In the genomic region with DNA sequence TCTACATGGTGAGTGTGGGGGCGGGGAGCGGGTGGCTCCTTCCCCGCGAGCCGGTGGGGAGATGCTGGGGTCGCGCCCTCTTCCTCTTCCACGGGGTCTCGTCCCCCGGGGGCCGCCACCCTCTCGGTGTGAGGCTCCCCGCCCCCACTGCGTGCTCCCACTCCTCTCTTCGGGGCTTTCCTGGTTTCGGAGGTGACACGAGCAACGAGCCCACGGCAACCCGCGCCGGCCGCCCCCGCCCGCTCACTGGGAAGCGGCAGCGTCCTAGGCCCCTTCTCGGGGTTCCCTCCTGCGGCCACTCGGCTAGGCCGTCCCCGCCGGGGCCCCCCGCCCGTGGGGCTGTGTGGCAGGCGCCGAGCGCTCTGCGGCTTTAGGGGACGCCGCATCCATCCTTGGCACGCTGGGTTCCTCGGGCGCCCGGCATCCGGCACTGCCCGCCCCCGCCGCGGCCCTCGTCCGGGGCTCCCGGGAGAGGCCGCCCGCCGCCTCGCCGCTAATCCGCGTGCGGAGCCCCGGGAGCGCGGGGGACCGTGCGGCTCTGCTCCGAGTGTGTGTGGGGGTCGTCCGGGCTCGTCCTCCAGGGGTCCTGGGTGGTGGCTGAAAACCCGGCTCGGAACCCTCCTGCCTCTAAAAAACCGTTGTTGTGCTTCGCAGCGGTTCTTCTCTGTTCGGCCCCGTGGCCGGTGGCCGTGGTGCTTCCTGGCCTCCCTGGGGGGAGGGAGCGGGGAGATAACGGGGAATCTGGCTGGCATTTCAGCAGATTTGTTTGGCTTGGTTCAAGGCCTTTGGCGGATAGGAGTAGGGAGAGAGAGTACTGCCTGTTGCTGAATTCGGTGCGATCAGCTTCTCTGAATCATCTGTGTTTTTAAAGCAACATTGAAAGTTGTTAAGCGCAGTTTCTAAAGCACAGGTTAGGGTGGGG, we compare ENCODE assay signal across 7 cellular contexts. TPM values are rescaled to one million over a fixed set of nuclear protein-coding genes. Genes with fewer than 3 reads are reported as not detected.
A peak's percentile ranks its signal among the peaks of the same experiment; 100 is the strongest.
DNase-seq lines count a peak whose midpoint lies in the region; ATAC-seq and TF ChIP-seq lines count a peak whose summit lies in the region.

No MANE protein-coding gene starts in this region.

- peak overlapping the region; percentile 97 for H3K4me3 ChIP-seq in effector memory CD4-positive, alpha-beta T cell (ENCODE audit: insufficient read depth, low read depth, low read length, poor library complexity, severe bottlenecking)
- H3K4me3 ChIP-seq in lower leg skin (ENCODE audit: low read depth, poor library complexity, severe bottlenecking), result peak overlapping the region; percentile 90

- H3K4me1 Mint-ChIP-seq in activated CD8-positive, alpha-beta T cell treated with anti-CD3 and anti-CD28 coated beads, Interleukin-2, amount 10 ng/mL, durations not matched to agents 7 days and 5 days (ENCODE audit: low read depth), result peaks cover 60% of the 10 kb centered on the region

- peak overlapping the region; percentile 88 for H3K27ac ChIP-seq in effector memory CD4-positive, alpha-beta T cell (ENCODE audit: insufficient read depth, low read length, poor library complexity, severe bottlenecking)

- ATAC-seq in GM18511 (IDR thresholded peaks at IDR 0.05; ENCODE audit: unreplicated experiment) (peak; percentile 34), HG02623 (IDR thresholded peaks at IDR 0.05; ENCODE audit: unreplicated experiment) (peak; percentile 13)
- peak; percentile 34 for ATAC-seq in activated CD8-positive, alpha-beta T cell treated with anti-CD3 and anti-CD28 coated beads, Interleukin-2, amount 10 ng/mL, durations not matched to agents 7 days and 5 days

- peaks cover 30% of the 10 kb centered on the region for H3K4me1 ChIP-seq in effector memory CD4-positive, alpha-beta T cell (ENCODE audit: control insufficient read depth, insufficient read depth, low read length, poor library complexity, severe bottlenecking)

- H3K9me3 ChIP-seq in effector memory CD4-positive, alpha-beta T cell (ENCODE audit: control insufficient read depth, low read length), result no peaks in the 10 kb centered on the region

- no peaks in the 10 kb centered on the region for H3K36me3 ChIP-seq in effector memory CD4-positive, alpha-beta T cell (ENCODE audit: control insufficient read depth, insufficient read depth, low read length)

- no peak for TF ChIP-seq POLR2A in lower leg skin (IDR thresholded peaks at IDR 0.05)

- no peak for TF ChIP-seq CTCF in lower leg skin (IDR thresholded peaks at IDR 0.05)

- DNase-seq in NCI-H1092 treated with DMSO at 0.1 percent for 48 hours (lab: John Stamatoyannopoulos, UW) (peak; percentile 64), lower leg skin (ENCODE audit: low spot score in 2 of 2) (peak; percentile 40 to 91)
- DNase-seq in activated CD8-positive, alpha-beta T cell treated with anti-CD3 and anti-CD28 coated beads, Interleukin-2, amount 10 ng/mL, durations not matched to agents 7 days and 5 days, result peak; percentile 63
- DNase-seq in effector memory CD4-positive, alpha-beta T cell, result peak in 1 of 3 donors; percentile 29
- peak; percentile 39 to 56 (median 46) for DNase-seq in stimulated activated CD4-positive, alpha-beta T cell treated with anti-CD3 and anti-CD28 coated beads, TNF-alpha, amount 100 ng/mL, for 4 hours (ENCODE audit: low read depth in 3 of 3)

- CTCF ChIA-PET in activated CD8-positive, alpha-beta T cell treated with anti-CD3 and anti-CD28 coated beads, Interleukin-2, amount 10 ng/mL, durations not matched to agents 7 days and 5 days (lab: Charles Lee), result interaction anchor here (0.7 to 7.4 kb wide), 34 partner anchors 11 to 251 kb away, joined by 3 to 187 read pairs (median 10); a partner anchor contains a TSS

- intact Hi-C loops in lower leg skin (cut with DNase I; ENCODE audit: low total_unique reads), result loop anchor here (5.0 kb wide), 1 partner anchor 64 kb away; no protein-coding TSS in a partner anchor

- peak overlapping the region; percentile 85 for H3K4me3 Mint-ChIP-seq in activated CD8-positive, alpha-beta T cell treated with anti-CD3 and anti-CD28 coated beads, Interleukin-2, amount 10 ng/mL, durations not matched to agents 7 days and 5 days

- H3K27ac Mint-ChIP-seq in activated CD8-positive, alpha-beta T cell treated with anti-CD3 and anti-CD28 coated beads, Interleukin-2, amount 10 ng/mL, durations not matched to agents 7 days and 5 days, result peak overlapping the region; percentile 85

- POLR2A ChIA-PET in activated CD8-positive, alpha-beta T cell treated with anti-CD3 and anti-CD28 coated beads, Interleukin-2, amount 10 ng/mL, durations not matched to agents 7 days and 5 days (lab: Charles Lee), result interaction anchor here (0.7 to 4.6 kb wide), 14 partner anchors 9 to 99 kb away, joined by 3 to 53 read pairs (median 4); a partner anchor contains a TSS

- peaks cover 26% of the 10 kb centered on the region for H3K36me3 Mint-ChIP-seq in activated CD8-positive, alpha-beta T cell treated with anti-CD3 and anti-CD28 coated beads, Interleukin-2, amount 10 ng/mL, durations not matched to agents 7 days and 5 days (ENCODE audit: low read depth)

- WGBS in lower leg skin, 2 donors, result 1% methylated on average over 28 to 63 of the region's 85 CpGs

- no peaks in the 10 kb centered on the region for H3K27me3 ChIP-seq in effector memory CD4-positive, alpha-beta T cell (replicated peaks; ENCODE audit: control insufficient read depth, insufficient read depth, low read length, poor library complexity, severe bottlenecking)

- no peaks in the 10 kb centered on the region for H3K9me3 Mint-ChIP-seq in activated CD8-positive, alpha-beta T cell treated with anti-CD3 and anti-CD28 coated beads, Interleukin-2, amount 10 ng/mL, durations not matched to agents 7 days and 5 days (ENCODE audit: insufficient read depth)

- H3K27me3 Mint-ChIP-seq in activated CD8-positive, alpha-beta T cell treated with anti-CD3 and anti-CD28 coated beads, Interleukin-2, amount 10 ng/mL, durations not matched to agents 7 days and 5 days (ENCODE audit: low read depth), result no peaks in the 10 kb centered on the region

RNA-seq across cellular contexts. Expression of a gene that starts 1.0 kb away (rescaled TPM):
- 10 to 100 TPM; 67.8 to 68.9 TPM for total RNA-seq in activated CD8-positive, alpha-beta T cell treated with anti-CD3 and anti-CD28 coated beads, Interleukin-2, amount 10 ng/mL, durations not matched to agents 7 days and 5 days
- 10 to 100 TPM; 14.7 to 29.4 (median 25.6) TPM for total RNA-seq in lower leg skin
